ENCODE assay signal across 1 cellular context in the genomic region with DNA sequence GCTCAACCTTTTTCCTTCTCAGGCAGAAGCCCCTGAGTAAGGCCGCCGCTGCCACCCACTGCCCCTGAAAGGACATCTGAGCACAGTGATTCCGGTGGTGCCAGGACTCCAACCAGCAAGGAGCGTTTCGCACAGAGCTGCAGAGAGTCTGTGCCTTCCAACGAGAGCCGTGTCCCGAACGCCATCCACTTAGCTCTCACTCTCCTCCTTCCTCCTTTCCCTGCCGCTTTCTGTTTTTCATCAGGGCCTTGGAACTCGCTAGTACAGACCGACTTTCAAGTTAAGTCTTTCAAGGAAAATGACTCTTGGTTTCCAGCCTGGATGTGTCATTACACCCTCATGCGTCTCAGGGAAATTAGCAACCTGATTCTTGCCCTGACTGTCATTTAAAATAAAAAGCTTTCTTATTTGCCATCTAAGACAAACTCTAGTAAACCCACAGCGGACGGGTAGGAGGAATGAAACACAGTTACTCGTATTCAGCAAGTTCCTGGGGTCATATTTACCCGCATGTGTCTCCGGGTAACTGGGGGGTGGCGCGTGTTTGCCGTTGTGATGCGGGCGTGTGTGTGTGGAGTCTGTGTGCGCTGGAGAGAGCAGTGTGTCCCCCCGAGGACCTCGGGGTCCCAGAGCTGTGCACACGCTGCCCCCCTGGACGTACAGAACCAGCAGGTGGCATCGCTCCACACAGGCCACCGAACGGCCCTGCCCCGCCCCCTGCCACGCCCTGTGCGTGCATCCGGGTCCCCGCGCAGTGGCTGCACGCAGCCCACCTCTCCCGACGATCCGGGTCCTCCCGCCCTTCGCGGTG.
TF ChIP-seq lines count a peak whose summit lies in the region.

No MANE protein-coding gene starts in this region.

TF ChIP-seq in WTC11, 78 proteins besides CTCF, POLR2A, EP300 and RAD21 (continued from another document):
- TF ChIP-seq, protein P1, sequence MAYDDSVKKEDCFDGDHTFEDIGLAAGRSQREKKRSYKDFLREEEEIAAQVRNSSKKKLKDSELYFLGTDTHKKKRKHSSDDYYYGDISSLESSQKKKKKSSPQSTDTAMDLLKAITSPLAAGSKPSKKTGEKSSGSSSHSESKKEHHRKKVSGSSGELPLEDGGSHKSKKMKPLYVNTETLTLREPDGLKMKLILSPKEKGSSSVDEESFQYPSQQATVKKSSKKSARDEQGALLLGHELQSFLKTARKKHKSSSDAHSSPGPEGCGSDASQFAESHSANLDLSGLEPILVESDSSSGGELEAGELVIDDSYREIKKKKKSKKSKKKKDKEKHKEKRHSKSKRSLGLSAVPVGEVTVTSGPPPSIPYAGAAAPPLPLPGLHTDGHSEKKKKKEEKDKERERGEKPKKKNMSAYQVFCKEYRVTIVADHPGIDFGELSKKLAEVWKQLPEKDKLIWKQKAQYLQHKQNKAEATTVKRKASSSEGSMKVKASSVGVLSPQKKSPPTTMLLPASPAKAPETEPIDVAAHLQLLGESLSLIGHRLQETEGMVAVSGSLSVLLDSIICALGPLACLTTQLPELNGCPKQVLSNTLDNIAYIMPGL (CRISPR knock-in tag; IDR thresholded peaks at IDR 0.05) = 0 out of 2 replicates have a peak, but pooled peaks have one; percentile 36
- TF ChIP-seq ZNF423 (CRISPR knock-in tag; IDR thresholded peaks at IDR 0.05) = no peak
- no peak for TF ChIP-seq TCF7 (CRISPR knock-in tag; IDR thresholded peaks at IDR 0.05; ENCODE audit: low read depth)
- TF ChIP-seq SMAD3 (CRISPR knock-in tag; IDR thresholded peaks at IDR 0.05; ENCODE audit: borderline replicate concordance) = no peak
- TF ChIP-seq ZNF396 (CRISPR knock-in tag; IDR thresholded peaks at IDR 0.05; ENCODE audit: borderline replicate concordance) = no peak
- no peak for TF ChIP-seq ERG (CRISPR knock-in tag; IDR thresholded peaks at IDR 0.05)
- no peak for TF ChIP-seq ARID4B (CRISPR knock-in tag; IDR thresholded peaks at IDR 0.05; ENCODE audit: borderline replicate concordance)
- TF ChIP-seq FOXJ3 (CRISPR knock-in tag; IDR thresholded peaks at IDR 0.05; ENCODE audit: borderline replicate concordance) = no peak
- TF ChIP-seq, protein P2, sequence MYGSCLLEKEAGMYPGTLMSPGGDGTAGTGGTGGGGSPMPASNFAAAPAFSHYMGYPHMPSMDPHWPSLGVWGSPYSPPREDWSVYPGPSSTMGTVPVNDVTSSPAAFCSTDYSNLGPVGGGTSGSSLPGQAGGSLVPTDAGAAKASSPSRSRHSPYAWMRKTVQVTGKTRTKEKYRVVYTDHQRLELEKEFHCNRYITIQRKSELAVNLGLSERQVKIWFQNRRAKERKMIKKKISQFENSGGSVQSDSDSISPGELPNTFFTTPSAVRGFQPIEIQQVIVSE (CRISPR knock-in tag; IDR thresholded peaks at IDR 0.05; ENCODE audit: borderline replicate concordance) = no peak
- TF ChIP-seq, protein P3, sequence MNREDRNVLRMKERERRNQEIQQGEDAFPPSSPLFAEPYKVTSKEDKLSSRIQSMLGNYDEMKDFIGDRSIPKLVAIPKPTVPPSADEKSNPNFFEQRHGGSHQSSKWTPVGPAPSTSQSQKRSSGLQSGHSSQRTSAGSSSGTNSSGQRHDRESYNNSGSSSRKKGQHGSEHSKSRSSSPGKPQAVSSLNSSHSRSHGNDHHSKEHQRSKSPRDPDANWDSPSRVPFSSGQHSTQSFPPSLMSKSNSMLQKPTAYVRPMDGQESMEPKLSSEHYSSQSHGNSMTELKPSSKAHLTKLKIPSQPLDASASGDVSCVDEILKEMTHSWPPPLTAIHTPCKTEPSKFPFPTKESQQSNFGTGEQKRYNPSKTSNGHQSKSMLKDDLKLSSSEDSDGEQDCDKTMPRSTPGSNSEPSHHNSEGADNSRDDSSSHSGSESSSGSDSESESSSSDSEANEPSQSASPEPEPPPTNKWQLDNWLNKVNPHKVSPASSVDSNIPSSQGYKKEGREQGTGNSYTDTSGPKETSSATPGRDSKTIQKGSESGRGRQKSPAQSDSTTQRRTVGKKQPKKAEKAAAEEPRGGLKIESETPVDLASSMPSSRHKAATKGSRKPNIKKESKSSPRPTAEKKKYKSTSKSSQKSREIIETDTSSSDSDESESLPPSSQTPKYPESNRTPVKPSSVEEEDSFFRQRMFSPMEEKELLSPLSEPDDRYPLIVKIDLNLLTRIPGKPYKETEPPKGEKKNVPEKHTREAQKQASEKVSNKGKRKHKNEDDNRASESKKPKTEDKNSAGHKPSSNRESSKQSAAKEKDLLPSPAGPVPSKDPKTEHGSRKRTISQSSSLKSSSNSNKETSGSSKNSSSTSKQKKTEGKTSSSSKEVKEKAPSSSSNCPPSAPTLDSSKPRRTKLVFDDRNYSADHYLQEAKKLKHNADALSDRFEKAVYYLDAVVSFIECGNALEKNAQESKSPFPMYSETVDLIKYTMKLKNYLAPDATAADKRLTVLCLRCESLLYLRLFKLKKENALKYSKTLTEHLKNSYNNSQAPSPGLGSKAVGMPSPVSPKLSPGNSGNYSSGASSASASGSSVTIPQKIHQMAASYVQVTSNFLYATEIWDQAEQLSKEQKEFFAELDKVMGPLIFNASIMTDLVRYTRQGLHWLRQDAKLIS (CRISPR knock-in tag; IDR thresholded peaks at IDR 0.05; ENCODE audit: borderline replicate concordance) = no peak
- TF ChIP-seq, protein P4, sequence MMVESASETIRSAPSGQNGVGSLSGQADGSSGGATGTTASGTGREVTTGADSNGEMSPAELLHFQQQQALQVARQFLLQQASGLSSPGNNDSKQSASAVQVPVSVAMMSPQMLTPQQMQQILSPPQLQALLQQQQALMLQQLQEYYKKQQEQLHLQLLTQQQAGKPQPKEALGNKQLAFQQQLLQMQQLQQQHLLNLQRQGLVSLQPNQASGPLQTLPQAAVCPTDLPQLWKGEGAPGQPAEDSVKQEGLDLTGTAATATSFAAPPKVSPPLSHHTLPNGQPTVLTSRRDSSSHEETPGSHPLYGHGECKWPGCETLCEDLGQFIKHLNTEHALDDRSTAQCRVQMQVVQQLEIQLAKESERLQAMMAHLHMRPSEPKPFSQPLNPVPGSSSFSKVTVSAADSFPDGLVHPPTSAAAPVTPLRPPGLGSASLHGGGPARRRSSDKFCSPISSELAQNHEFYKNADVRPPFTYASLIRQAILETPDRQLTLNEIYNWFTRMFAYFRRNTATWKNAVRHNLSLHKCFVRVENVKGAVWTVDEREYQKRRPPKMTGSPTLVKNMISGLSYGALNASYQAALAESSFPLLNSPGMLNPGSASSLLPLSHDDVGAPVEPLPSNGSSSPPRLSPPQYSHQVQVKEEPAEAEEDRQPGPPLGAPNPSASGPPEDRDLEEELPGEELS (CRISPR knock-in tag; IDR thresholded peaks at IDR 0.05) = 0 out of 2 replicates have a peak, but pooled peaks have one; percentile 47
- TF ChIP-seq, protein P5, sequence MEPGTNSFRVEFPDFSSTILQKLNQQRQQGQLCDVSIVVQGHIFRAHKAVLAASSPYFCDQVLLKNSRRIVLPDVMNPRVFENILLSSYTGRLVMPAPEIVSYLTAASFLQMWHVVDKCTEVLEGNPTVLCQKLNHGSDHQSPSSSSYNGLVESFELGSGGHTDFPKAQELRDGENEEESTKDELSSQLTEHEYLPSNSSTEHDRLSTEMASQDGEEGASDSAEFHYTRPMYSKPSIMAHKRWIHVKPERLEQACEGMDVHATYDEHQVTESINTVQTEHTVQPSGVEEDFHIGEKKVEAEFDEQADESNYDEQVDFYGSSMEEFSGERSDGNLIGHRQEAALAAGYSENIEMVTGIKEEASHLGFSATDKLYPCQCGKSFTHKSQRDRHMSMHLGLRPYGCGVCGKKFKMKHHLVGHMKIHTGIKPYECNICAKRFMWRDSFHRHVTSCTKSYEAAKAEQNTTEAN (CRISPR knock-in tag; IDR thresholded peaks at IDR 0.05) = peak; percentile 56; the same call in 1 of the 2 replicates
- no peak for TF ChIP-seq SMAD4 (CRISPR knock-in tag; IDR thresholded peaks at IDR 0.05)
- TF ChIP-seq NFE2L1 (CRISPR knock-in tag; IDR thresholded peaks at IDR 0.05) = no peak
- no peak for TF ChIP-seq ZNF671 (CRISPR knock-in tag; IDR thresholded peaks at IDR 0.05)
- TF ChIP-seq, protein P6, sequence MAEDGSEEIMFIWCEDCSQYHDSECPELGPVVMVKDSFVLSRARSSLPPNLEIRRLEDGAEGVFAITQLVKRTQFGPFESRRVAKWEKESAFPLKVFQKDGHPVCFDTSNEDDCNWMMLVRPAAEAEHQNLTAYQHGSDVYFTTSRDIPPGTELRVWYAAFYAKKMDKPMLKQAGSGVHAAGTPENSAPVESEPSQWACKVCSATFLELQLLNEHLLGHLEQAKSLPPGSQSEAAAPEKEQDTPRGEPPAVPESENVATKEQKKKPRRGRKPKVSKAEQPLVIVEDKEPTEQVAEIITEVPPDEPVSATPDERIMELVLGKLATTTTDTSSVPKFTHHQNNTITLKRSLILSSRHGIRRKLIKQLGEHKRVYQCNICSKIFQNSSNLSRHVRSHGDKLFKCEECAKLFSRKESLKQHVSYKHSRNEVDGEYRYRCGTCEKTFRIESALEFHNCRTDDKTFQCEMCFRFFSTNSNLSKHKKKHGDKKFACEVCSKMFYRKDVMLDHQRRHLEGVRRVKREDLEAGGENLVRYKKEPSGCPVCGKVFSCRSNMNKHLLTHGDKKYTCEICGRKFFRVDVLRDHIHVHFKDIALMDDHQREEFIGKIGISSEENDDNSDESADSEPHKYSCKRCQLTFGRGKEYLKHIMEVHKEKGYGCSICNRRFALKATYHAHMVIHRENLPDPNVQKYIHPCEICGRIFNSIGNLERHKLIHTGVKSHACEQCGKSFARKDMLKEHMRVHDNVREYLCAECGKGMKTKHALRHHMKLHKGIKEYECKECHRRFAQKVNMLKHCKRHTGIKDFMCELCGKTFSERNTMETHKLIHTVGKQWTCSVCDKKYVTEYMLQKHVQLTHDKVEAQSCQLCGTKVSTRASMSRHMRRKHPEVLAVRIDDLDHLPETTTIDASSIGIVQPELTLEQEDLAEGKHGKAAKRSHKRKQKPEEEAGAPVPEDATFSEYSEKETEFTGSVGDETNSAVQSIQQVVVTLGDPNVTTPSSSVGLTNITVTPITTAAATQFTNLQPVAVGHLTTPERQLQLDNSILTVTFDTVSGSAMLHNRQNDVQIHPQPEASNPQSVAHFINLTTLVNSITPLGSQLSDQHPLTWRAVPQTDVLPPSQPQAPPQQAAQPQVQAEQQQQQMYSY (CRISPR knock-in tag; IDR thresholded peaks at IDR 0.05) = no peak
- TF ChIP-seq FOXK1 (CRISPR knock-in tag; IDR thresholded peaks at IDR 0.05) = peak; percentile 52; the same call in 1 of the 2 replicates
- TF ChIP-seq ZNF416 (CRISPR knock-in tag; IDR thresholded peaks at IDR 0.05) = no peak
- no peak for TF ChIP-seq STAT6 (CRISPR knock-in tag; conservative IDR thresholded peaks at IDR 0.05; ENCODE audit: low read depth)
- TF ChIP-seq CREM (CRISPR knock-in tag; IDR thresholded peaks at IDR 0.05) = 0 out of 2 replicates have a peak, but pooled peaks have one; percentile 27
- no peak for TF ChIP-seq PRRX2 (CRISPR knock-in tag; IDR thresholded peaks at IDR 0.05)
- TF ChIP-seq, protein P7, sequence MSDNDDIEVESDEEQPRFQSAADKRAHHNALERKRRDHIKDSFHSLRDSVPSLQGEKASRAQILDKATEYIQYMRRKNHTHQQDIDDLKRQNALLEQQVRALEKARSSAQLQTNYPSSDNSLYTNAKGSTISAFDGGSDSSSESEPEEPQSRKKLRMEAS (CRISPR knock-in tag; IDR thresholded peaks at IDR 0.05) = peak; percentile 62; the same call in 1 of the 2 replicates
- no peak for TF ChIP-seq ZBTB21 (CRISPR knock-in tag; IDR thresholded peaks at IDR 0.05; ENCODE audit: borderline replicate concordance)
